18 cellular contexts compared by ENCODE assay signal in genomic region chr21:46040707-46041106, GRCh38. TPM values are rescaled to one million over a fixed set of nuclear protein-coding genes. Genes with fewer than 3 reads are reported as not detected.
DNase-seq lines count a peak whose midpoint lies in the region; ATAC-seq, FAIRE-seq and TF ChIP-seq lines count a peak whose summit lies in the region.
"Had no signal": no experiment of that assay in that cellular context is flagged by ENCODE, and none has a peak within 500 bp of the region (broad histone marks: within the 10 kb centered on the region; RNA-seq: fewer than 3 reads in every experiment).

No MANE protein-coding gene starts in this region.

- H2BK12ac ChIP-seq in H1 (ENCODE audit: low read depth, low read length): no peak overlapping the region
- no peak overlapping the region for H2BK12ac ChIP-seq in neuronal stem cell (ENCODE audit: low read length)

- no peak overlapping the region for H2AK5ac ChIP-seq in H1 (ENCODE audit: low read depth, low read length)
- H2AK5ac ChIP-seq in neuronal stem cell (ENCODE audit: low read depth, low read length): peak overlapping the region; percentile 97

- 79% methylated on average over 9 of the region's 10 CpGs; no CpG with 5 or more reads in 1 of the 2 experiments for whole genome bisulfite sequencing in H1 (ENCODE audit: extremely low coverage in 1 of 2, insufficient coverage in 1 of 2, insufficient read length in 1 of 2, insufficient replicate concordance in 2 of 2, low coverage in 1 of 2, low lambda C conversion rate in 2 of 2, missing lambda C conversion rate in 1 of 2), 2 experiments
- no CpG with 5 or more reads among the region's 10 CpGs for WGBS in neuronal stem cell (ENCODE audit: extremely low coverage in 2 of 2, insufficient read length in 2 of 2, insufficient replicate concordance in 1 of 2), 2 donors

- H3K79me2 ChIP-seq in H1 (ENCODE audit: control insufficient read depth in 1 of 2, insufficient read depth in 2 of 2, low read length in 2 of 2): no peaks in the 10 kb centered on the region

- H2BK120ac ChIP-seq in H1 (replicated peaks; ENCODE audit: low read depth, low read length) (no peak overlapping the region), neuronal stem cell (ENCODE audit: low read depth, low read length) (no peak overlapping the region)

- no peak overlapping the region for H4K5ac ChIP-seq in H1 (ENCODE audit: insufficient read length, low read depth, low read length)

- 0 out of 2 replicates have a peak overlapping the region, but pooled peaks have one; percentile 3 for H4K8ac ChIP-seq in H1 (ENCODE audit: extremely low read depth, insufficient read depth, low read length)
- no peak overlapping the region for H4K8ac ChIP-seq in neuronal stem cell (ENCODE audit: low read depth, low read length)

- TF ChIP-seq POLR2A in H1 (IDR thresholded peaks at IDR 0.05; ENCODE audit: control extremely low read depth in 1 of 2, low read depth in 2 of 2, low read length in 2 of 2) (no peak), breast epithelium (IDR thresholded peaks at IDR 0.05) (no peak)

- H3K36me3 ChIP-seq in H1 (ENCODE audit: control insufficient read depth in 2 of 4, insufficient read depth in 4 of 4, low read length in 3 of 4) (no peaks in the 10 kb centered on the region), neuronal stem cell (replicated peaks in 1 of 2; ENCODE audit: control insufficient read depth in 2 of 2, insufficient read depth in 2 of 2, low read length in 2 of 2) (no peaks in the 10 kb centered on the region), breast epithelium (no peaks in the 10 kb centered on the region), left lung (no peaks in the 10 kb centered on the region)
- H3K36me3 ChIP-seq: BLaER1 treated with 17β-estradiol and CSF1 and Interleukin-3, amounts not matched to agents 10 nM and 100 nM; Peyer's patch had no signal

- TF ChIP-seq CTCF in H1 (IDR thresholded peaks at IDR 0.05; ENCODE audit: control extremely low read depth in 1 of 3, insufficient read depth in 1 of 3, low read depth in 1 of 3, low read length in 3 of 3) (no peak), breast epithelium (IDR thresholded peaks at IDR 0.05) (no peak), left lung (IDR thresholded peaks at IDR 0.05) (no peak)

- H2BK20ac ChIP-seq in H1 (ENCODE audit: low read length): no peak overlapping the region

- H3K23me2 ChIP-seq in H1 (ENCODE audit: low read depth, low read length): peaks cover 4% of the 10 kb centered on the region; the same call in 1 of the 2 replicates

- H2BK5ac ChIP-seq in H1 (ENCODE audit: low read depth, low read length) (peak overlapping the region; percentile 44; the same call in 1 of the 2 replicates), neuronal stem cell (ENCODE audit: low read length) (no peak overlapping the region)

- no peaks in the 10 kb centered on the region for H3K27me3 ChIP-seq in H1 (replicated peaks in 1 of 4; ENCODE audit: control insufficient read depth in 3 of 4, extremely low read depth in 1 of 4, insufficient read depth in 3 of 4, low read length in 3 of 4)
- peaks cover 0 to 4% (median 0%) of the 10 kb centered on the region in 3 experiments for H3K27me3 ChIP-seq in neuronal stem cell (ENCODE audit: control insufficient read depth in 3 of 3, insufficient read depth in 3 of 3, low read depth in 1 of 3, low read length in 3 of 3)
- no peaks in the 10 kb centered on the region for H3K27me3 ChIP-seq in breast epithelium
- H3K27me3 ChIP-seq in left lung: no peaks in the 10 kb centered on the region
- H3K27me3 ChIP-seq: BLaER1 treated with 17β-estradiol and CSF1 and Interleukin-3, amounts not matched to agents 10 nM and 100 nM; Peyer's patch had no signal

- H3K14ac ChIP-seq in H1 (ENCODE audit: insufficient read length) (no peak overlapping the region), neuronal stem cell (ENCODE audit: low read length) (no peak overlapping the region)

- H3K79me1 ChIP-seq in H1 (ENCODE audit: low read depth, low read length): no peaks in the 10 kb centered on the region
- no peaks in the 10 kb centered on the region for H3K79me1 ChIP-seq in neuronal stem cell (ENCODE audit: low read depth, low read length)

- no peak overlapping the region for H3K27ac ChIP-seq in H1 (ENCODE audit: low read depth, low read length)
- H3K27ac ChIP-seq in neuronal stem cell (replicated peaks; ENCODE audit: low read length): no peak overlapping the region
- peak overlapping the region in 1 of 2 donors; percentile 32 for H3K27ac ChIP-seq in breast epithelium
- no peak overlapping the region for H3K27ac ChIP-seq in left lung
- H3K27ac ChIP-seq: 22Rv1; BLaER1 treated with 17β-estradiol and CSF1 and Interleukin-3, amounts not matched to agents 10 nM and 100 nM; Peyer's patch had no signal

- intact Hi-C loops in breast epithelium (cut with DNase I; ENCODE audit: low total_unique reads): no loop called here
- intact Hi-C loops in left lung (cut with DNase I): no loop called here

- no peak overlapping the region for H3K56ac ChIP-seq in H1 (replicated peaks; ENCODE audit: insufficient read length, low read depth, low read length)

- ATAC-seq in left lung: no peak

- no peak for TF ChIP-seq EP300 in H1 (IDR thresholded peaks at IDR 0.05; ENCODE audit: borderline replicate concordance in 1 of 2, low read depth in 2 of 2, low read length in 2 of 2)

- H3K4me3 ChIP-seq in H1 (ENCODE audit: extremely low read depth in 1 of 4, insufficient read depth in 2 of 4, low read depth in 3 of 4, low read length in 4 of 4) (no peak overlapping the region), neuronal stem cell (ENCODE audit: low read length in 2 of 2) (no peak overlapping the region), breast epithelium (no peak overlapping the region), left lung (no peak overlapping the region)
- H3K4me3 ChIP-seq: BLaER1 treated with 17β-estradiol and CSF1 and Interleukin-3, amounts not matched to agents 10 nM and 100 nM; Peyer's patch had no signal

- H3K23ac ChIP-seq in H1 (ENCODE audit: insufficient read length) (no peak overlapping the region), neuronal stem cell (ENCODE audit: low read depth, low read length, poor library complexity) (no peak overlapping the region)

- H3K9me3 ChIP-seq in H1 (ENCODE audit: insufficient read depth in 2 of 2, low read depth in 1 of 2, low read length in 1 of 2) (no peaks in the 10 kb centered on the region), neuronal stem cell (replicated peaks in 1 of 2; ENCODE audit: control insufficient read depth in 2 of 2, insufficient read depth in 1 of 2, low read depth in 1 of 2, low read length in 2 of 2) (no peaks in the 10 kb centered on the region), breast epithelium (no peaks in the 10 kb centered on the region), left lung (no peaks in the 10 kb centered on the region)
- H3K9me3 ChIP-seq: BLaER1 treated with 17β-estradiol and CSF1 and Interleukin-3, amounts not matched to agents 10 nM and 100 nM; Peyer's patch had no signal

- CTCF ChIA-PET in H1 (lab: Charles Lee; ENCODE audit: partially characterized antibody): no interaction called here

- no peak overlapping the region for H3K18ac ChIP-seq in H1 (ENCODE audit: extremely low read depth, low read length)
- H3K18ac ChIP-seq in neuronal stem cell (ENCODE audit: low read length): no peak overlapping the region

- no peak overlapping the region for H2AFZ ChIP-seq in H1 (ENCODE audit: low read length)
- no peak overlapping the region for H2AFZ ChIP-seq in neuronal stem cell (ENCODE audit: low read length)

- no peak for FAIRE-seq in H1 (lab: Jason Lieb, UNC)

- H3K9ac ChIP-seq in H1 (replicated peaks in 1 of 4; ENCODE audit: extremely low read depth in 1 of 4, low read depth in 3 of 4, low read length in 3 of 4) (no peak overlapping the region), neuronal stem cell (ENCODE audit: low read depth, low read length, poor library complexity) (no peak overlapping the region)
- H3K9ac ChIP-seq: BLaER1 treated with 17β-estradiol and CSF1 and Interleukin-3, amounts not matched to agents 10 nM and 100 nM had no signal

- DNase-seq in DMS 273 (lab: John Stamatoyannopoulos, UW; ENCODE audit: unreplicated experiment) (peak; percentile 23), DMS 273 treated with DMSO at 0.1 percent for 48 hours (lab: John Stamatoyannopoulos, UW) (no peak), NCI-H1436 treated with DMSO at 0.1 percent for 48 hours (lab: John Stamatoyannopoulos, UW) (peak; percentile 14), H1 (ENCODE audit: low read depth in 1 of 2, low spot score in 2 of 2) (no peak), neuronal stem cell (ENCODE audit: low spot score) (no peak), NCI-H2107 treated with DMSO at 0.1 percent for 48 hours (lab: John Stamatoyannopoulos, UW; ENCODE audit: unreplicated experiment) (no peak), breast epithelium (ENCODE audit: low spot score in 2 of 2) (no peak), left lung (no peak)
- DNase-seq: DMS153, MV-4-11, NCI-H446, NCI-H774, Peyer's patch, SHP77 treated with DMSO at 0.1 percent for 48 hours had no signal

- POLR2A ChIA-PET in H1 (lab: Charles Lee; ENCODE audit: partially characterized antibody): no interaction called here

- no peak overlapping the region for H3K4ac ChIP-seq in H1 (replicated peaks; ENCODE audit: insufficient read length, low read depth, low read length)
- no peak overlapping the region for H3K4ac ChIP-seq in neuronal stem cell (ENCODE audit: low read length)

- H2BK15ac ChIP-seq in H1 (ENCODE audit: low read length) (no peak overlapping the region), neuronal stem cell (ENCODE audit: low read length) (peak overlapping the region; percentile 83)

- H4K91ac ChIP-seq in H1 (replicated peaks; ENCODE audit: insufficient read length, low read length) (no peak overlapping the region), neuronal stem cell (ENCODE audit: low read depth, low read length, poor library complexity) (no peak overlapping the region)

- H3K4me1 ChIP-seq in H1 (replicated peaks in 1 of 4; ENCODE audit: control insufficient read depth in 3 of 4, insufficient read depth in 4 of 4, low read length in 3 of 4): peaks cover 0 to 3% (median 0%) of the 10 kb centered on the region in 4 experiments; a peak in 3 of 7 replicates
- no peaks in the 10 kb centered on the region for H3K4me1 ChIP-seq in neuronal stem cell (ENCODE audit: control insufficient read depth in 2 of 2, insufficient read depth in 1 of 2, low read depth in 1 of 2, low read length in 2 of 2)
- H3K4me1 ChIP-seq in breast epithelium: no peaks in the 10 kb centered on the region
- peaks cover 0 to 4% of the 10 kb centered on the region in 2 donors for H3K4me1 ChIP-seq in left lung

- no peak overlapping the region for H3K4me2 ChIP-seq in H1 (ENCODE audit: insufficient read depth in 1 of 2, low read depth in 2 of 2, low read length in 2 of 2)
- H3K4me2 ChIP-seq in neuronal stem cell (ENCODE audit: insufficient read depth, low read length, poor library complexity, severe bottlenecking): no peak overlapping the region

- H4K20me1 ChIP-seq in H1 (replicated peaks in 1 of 2; ENCODE audit: control insufficient read depth in 1 of 2, insufficient read depth in 2 of 2, low read length in 2 of 2): no peaks in the 10 kb centered on the region
- H4K20me1 ChIP-seq: BLaER1 treated with 17β-estradiol and CSF1 and Interleukin-3, amounts not matched to agents 10 nM and 100 nM had no signal

- no peak for TF ChIP-seq RAD21 in H1 (IDR thresholded peaks at IDR 0.05 in 1 of 2, conservative IDR thresholded peaks at IDR 0.05 in 1 of 2; ENCODE audit: low read depth in 2 of 2, low read length in 2 of 2)

RNA-seq across cellular contexts. Expression of gene COL6A2, which starts 57.2 kb away (rescaled TPM):
- 60.6 and 62.7 TPM in 2 replicates for total RNA-seq in H1 (2021; fragmentation: NEBNext Ultra II Directional; extraction: Animal tissue kit (Norgen Biotek cat#: 25700))
- 60.1 and 79.2 TPM in 2 replicates for polyA plus RNA-seq in H1 (2011; rRNA removed)
- 60.4 TPM for polyA plus RNA-seq in H1 (2011; cell fraction: cytosol; rRNA removed)
- polyA plus RNA-seq in H1 (2011; cell fraction: nucleus; rRNA removed): 219 TPM
- polyA plus RNA-seq in H1 (2012, experiment 1 of 2): 38.8 to 78.4 TPM (median 69.6 TPM) in 4 replicates
- 41.6 TPM for polyA plus RNA-seq in H1 (2012, experiment 2 of 2)
- polyA plus RNA-seq in H1 (2013, experiment 1 of 2): 99.7 TPM
- polyA plus RNA-seq in H1 (2013, experiment 2 of 2): 84.9 TPM
- polyA minus RNA-seq in H1 (2011; rRNA and poly(A)+ RNA removed): 14.9 and 16.7 TPM in 2 replicates
- polyA minus RNA-seq in H1 (2011; cell fraction: cytosol; rRNA and poly(A)+ RNA removed): 30.5 TPM
- polyA minus RNA-seq in H1 (2011; cell fraction: nucleus; rRNA and poly(A)+ RNA removed): 40.6 TPM
- 19.3 TPM for polyA plus RNA-seq in neuronal stem cell (2013, experiment 1 of 2)
- 19.1 TPM for polyA plus RNA-seq in neuronal stem cell (2013, experiment 2 of 2)
- total RNA-seq in breast epithelium: 1,000 to 10,000 TPM in 1 of 3 donors, 100 to 1,000 TPM in 2; 177 to 1,266 (median 418) TPM
- total RNA-seq in left lung: 100 to 1,000 TPM; 405 to 474 TPM
- total RNA-seq: HT-29 had no signal

RNA-seq across cellular contexts. Expression of gene COL6A1, which starts 59.1 kb away (rescaled TPM):
- 100 and 104 TPM in 2 replicates for total RNA-seq in H1 (2021; fragmentation: NEBNext Ultra II Directional; extraction: Animal tissue kit (Norgen Biotek cat#: 25700))
- polyA plus RNA-seq in H1 (2011; rRNA removed): 115 and 212 TPM in 2 replicates
- 118 TPM for polyA plus RNA-seq in H1 (2011; cell fraction: cytosol; rRNA removed)
- 658 TPM for polyA plus RNA-seq in H1 (2011; cell fraction: nucleus; rRNA removed)
- 110 to 163 TPM (median 152 TPM) in 4 replicates for polyA plus RNA-seq in H1 (2012, experiment 1 of 2)
- 98.6 TPM for polyA plus RNA-seq in H1 (2012, experiment 2 of 2)
- 176 TPM for polyA plus RNA-seq in H1 (2013, experiment 1 of 2)
- 154 TPM for polyA plus RNA-seq in H1 (2013, experiment 2 of 2)
- 32.7 and 35.2 TPM in 2 replicates for polyA minus RNA-seq in H1 (2011; rRNA and poly(A)+ RNA removed)
- polyA minus RNA-seq in H1 (2011; cell fraction: cytosol; rRNA and poly(A)+ RNA removed): 53.2 TPM
- polyA minus RNA-seq in H1 (2011; cell fraction: nucleus; rRNA and poly(A)+ RNA removed): 70.5 TPM
- 54.3 TPM for polyA plus RNA-seq in neuronal stem cell (2013, experiment 1 of 2)
- 53.4 TPM for polyA plus RNA-seq in neuronal stem cell (2013, experiment 2 of 2)
- total RNA-seq in breast epithelium (100 to 1,000 TPM; 137 to 527 (median 201) TPM), left lung (100 to 1,000 TPM; 272 to 322 TPM)
- polyA plus RNA-seq: IgD-negative memory B cell had no signal

Comparison
In these comparisons a context has a peak if more than half of its experiments do, and no peak if none do; other contexts are left out.
1. DNase-seq: peak in DMS 273 (single experiment) and NCI-H1436 treated with DMSO at 0.1 percent for 48 hours (single experiment); none in DMS 273 treated with DMSO at 0.1 percent for 48 hours (single experiment), H1 (0 of 2), neuronal stem cell (single experiment), NCI-H2107 treated with DMSO at 0.1 percent for 48 hours (single experiment), breast epithelium (0 of 2) and left lung (0 of 2).